15 cellular contexts compared by ENCODE assay signal in genomic region chr10:124748953-124749645, GRCh38. TPM values are rescaled to one million over a fixed set of nuclear protein-coding genes. Genes with fewer than 3 reads are reported as not detected.
DNase-seq lines count a peak whose midpoint lies in the region; ATAC-seq and TF ChIP-seq lines count a peak whose summit lies in the region.
"Had no signal": no experiment of that assay in that cellular context is flagged by ENCODE, and none has a peak within 500 bp of the region (broad histone marks: within the 10 kb centered on the region; RNA-seq: fewer than 3 reads in every experiment).

No MANE protein-coding gene starts in this region.

- no peaks in the 10 kb centered on the region for H3K9me3 Mint-ChIP-seq in activated T-cell treated with anti-CD3 and anti-CD28 coated beads, Interleukin-2, amount 50 U/mL, for 72 hours
- no peaks in the 10 kb centered on the region for H3K9me3 Mint-ChIP-seq in activated CD8-positive, alpha-beta T cell treated with anti-CD3 and anti-CD28 coated beads, Interleukin-2, amount 10 ng/mL, durations not matched to agents 7 days and 5 days (ENCODE audit: insufficient read depth)
- no peaks in the 10 kb centered on the region for H3K9me3 Mint-ChIP-seq in stimulated activated effector memory CD8-positive, alpha-beta T cell treated with anti-CD3 and anti-CD28 coated beads, Interleukin-12 subunit alpha, Interleukin-12 subunit beta, amount 100 ng/mL, for 72 hours
- H3K9me3 Mint-ChIP-seq in osteocyte (ENCODE audit: unreplicated experiment) = no peaks in the 10 kb centered on the region

- CTCF ChIA-PET in activated CD8-positive, alpha-beta T cell treated with anti-CD3 and anti-CD28 coated beads, Interleukin-2, amount 10 ng/mL, durations not matched to agents 7 days and 5 days (lab: Charles Lee) = interaction anchor here (0.7 to 5.9 kb wide), 20 partner anchors 8 to 312 kb away, joined by 3 to 34 read pairs (median 5); partner anchors contain the start of genes ABRAXAS2 and EEF1AKMT2

- peaks cover 0 to 2% of the 10 kb centered on the region in 2 donors for H3K36me3 Mint-ChIP-seq in activated T-cell treated with anti-CD3 and anti-CD28 coated beads, Interleukin-2, amount 50 U/mL, for 72 hours (ENCODE audit: insufficient read depth in 2 of 2)
- H3K36me3 Mint-ChIP-seq in activated CD8-positive, alpha-beta T cell treated with anti-CD3 and anti-CD28 coated beads, Interleukin-2, amount 10 ng/mL, durations not matched to agents 7 days and 5 days (ENCODE audit: low read depth) = peaks cover 32% of the 10 kb centered on the region
- peaks cover 40% of the 10 kb centered on the region for H3K36me3 Mint-ChIP-seq in stimulated activated effector memory CD8-positive, alpha-beta T cell treated with anti-CD3 and anti-CD28 coated beads, Interleukin-12 subunit alpha, Interleukin-12 subunit beta, amount 100 ng/mL, for 72 hours
- H3K36me3 Mint-ChIP-seq in osteocyte (ENCODE audit: unreplicated experiment) = peaks cover 2% of the 10 kb centered on the region

- no peaks in the 10 kb centered on the region for H3K27me3 Mint-ChIP-seq in activated T-cell treated with anti-CD3 and anti-CD28 coated beads, Interleukin-2, amount 50 U/mL, for 72 hours (ENCODE audit: low read depth)
- H3K27me3 Mint-ChIP-seq in activated CD8-positive, alpha-beta T cell treated with anti-CD3 and anti-CD28 coated beads, Interleukin-2, amount 10 ng/mL, durations not matched to agents 7 days and 5 days (ENCODE audit: low read depth) = no peaks in the 10 kb centered on the region
- no peaks in the 10 kb centered on the region for H3K27me3 Mint-ChIP-seq in osteocyte (ENCODE audit: unreplicated experiment)

- H3K4me1 Mint-ChIP-seq in activated T-cell treated with anti-CD3 and anti-CD28 coated beads, Interleukin-2, amount 50 U/mL, for 72 hours (ENCODE audit: low read depth) = peaks cover 22% of the 10 kb centered on the region
- H3K4me1 Mint-ChIP-seq in activated CD8-positive, alpha-beta T cell treated with anti-CD3 and anti-CD28 coated beads, Interleukin-2, amount 10 ng/mL, durations not matched to agents 7 days and 5 days (ENCODE audit: low read depth) = peaks cover 23% of the 10 kb centered on the region
- peaks cover 17% of the 10 kb centered on the region for H3K4me1 Mint-ChIP-seq in stimulated activated effector memory CD8-positive, alpha-beta T cell treated with anti-CD3 and anti-CD28 coated beads, Interleukin-12 subunit alpha, Interleukin-12 subunit beta, amount 100 ng/mL, for 72 hours
- H3K4me1 Mint-ChIP-seq in osteocyte (ENCODE audit: unreplicated experiment) = peaks cover 10% of the 10 kb centered on the region

- no peak for ATAC-seq in activated T-cell treated with anti-CD3 and anti-CD28 coated beads, Interleukin-2, amount 50 U/mL, for 72 hours (replicated peaks in 1 of 2)
- peak; percentile 50 for ATAC-seq in GM21717 (IDR thresholded peaks at IDR 0.05; ENCODE audit: unreplicated experiment)
- ATAC-seq in activated CD8-positive, alpha-beta T cell treated with anti-CD3 and anti-CD28 coated beads, Interleukin-2, amount 10 ng/mL, durations not matched to agents 7 days and 5 days = no peak
- no peak for ATAC-seq in stimulated activated effector memory CD8-positive, alpha-beta T cell treated with anti-CD3 and anti-CD28 coated beads, Interleukin-12 subunit alpha, Interleukin-12 subunit beta, amount 100 ng/mL, for 72 hours
- no peak for ATAC-seq in GM18498 (IDR thresholded peaks at IDR 0.05; ENCODE audit: unreplicated experiment)

- no peak for TF ChIP-seq CTCF in osteocyte (IDR thresholded peaks at IDR 0.05)

- H3K27ac Mint-ChIP-seq in activated T-cell treated with anti-CD3 and anti-CD28 coated beads, Interleukin-2, amount 50 U/mL, for 72 hours = peak overlapping the region; percentile 93
- peak overlapping the region; percentile 75 for H3K27ac Mint-ChIP-seq in activated CD8-positive, alpha-beta T cell treated with anti-CD3 and anti-CD28 coated beads, Interleukin-2, amount 10 ng/mL, durations not matched to agents 7 days and 5 days
- H3K27ac Mint-ChIP-seq in stimulated activated effector memory CD8-positive, alpha-beta T cell treated with anti-CD3 and anti-CD28 coated beads, Interleukin-12 subunit alpha, Interleukin-12 subunit beta, amount 100 ng/mL, for 72 hours = peak overlapping the region; percentile 68
- no peak overlapping the region for H3K27ac Mint-ChIP-seq in osteocyte (ENCODE audit: unreplicated experiment)

- DNase-seq in activated T-cell treated with anti-CD3 and anti-CD28 coated beads, Interleukin-2, amount 50 U/mL, for 72 hours = no peak
- DNase-seq in activated T-cell treated with anti-CD3 and anti-CD28 coated beads for 4 hours = no peak
- DNase-seq in activated CD8-positive, alpha-beta T cell treated with anti-CD3 and anti-CD28 coated beads, Interleukin-2, amount 10 ng/mL, durations not matched to agents 7 days and 5 days = no peak
- DNase-seq in stimulated activated effector memory CD8-positive, alpha-beta T cell treated with anti-CD3 and anti-CD28 coated beads, Interleukin-12 subunit alpha, Interleukin-12 subunit beta, amount 100 ng/mL, for 72 hours (ENCODE audit: low spot score in 2 of 2) = no peak
- DNase-seq in osteocyte (ENCODE audit: extremely low spot score, unreplicated experiment) = no peak
- no peak for DNase-seq in RPMI8226
- DNase-seq: activated CD8-positive, alpha-beta memory T cell treated with anti-CD3 and anti-CD28 coated beads, Interleukin-2, amount 50 U/mL, for 4 hours; amniotic stem cell; COR-L47; GOT3; NCI-H187 treated with DMSO at 0.1 percent for 48 hours; posterior cingulate gyrus; stimulated activated naive CD4-positive, alpha-beta T cell had no signal

- H3K4me3 Mint-ChIP-seq in activated T-cell treated with anti-CD3 and anti-CD28 coated beads, Interleukin-2, amount 50 U/mL, for 72 hours = peak overlapping the region; percentile 7 to 77
- H3K4me3 Mint-ChIP-seq in activated CD8-positive, alpha-beta T cell treated with anti-CD3 and anti-CD28 coated beads, Interleukin-2, amount 10 ng/mL, durations not matched to agents 7 days and 5 days = peak overlapping the region; percentile 31
- no peak overlapping the region for H3K4me3 Mint-ChIP-seq in stimulated activated effector memory CD8-positive, alpha-beta T cell treated with anti-CD3 and anti-CD28 coated beads, Interleukin-12 subunit alpha, Interleukin-12 subunit beta, amount 100 ng/mL, for 72 hours
- H3K4me3 Mint-ChIP-seq in osteocyte (ENCODE audit: unreplicated experiment) = no peak overlapping the region

- POLR2A ChIA-PET in activated CD8-positive, alpha-beta T cell treated with anti-CD3 and anti-CD28 coated beads, Interleukin-2, amount 10 ng/mL, durations not matched to agents 7 days and 5 days (lab: Charles Lee) = interaction anchor here (0.6 to 1.2 kb wide), 5 partner anchors 8 to 61 kb away, joined by 3 read pairs; partner anchors contain the start of gene EEF1AKMT2

RNA-seq across cellular contexts. Expression of gene FAM53B, which starts 4.9 kb away (rescaled TPM):
- 10 to 100 TPM; 30.0 to 37.7 TPM for total RNA-seq in activated T-cell treated with anti-CD3 and anti-CD28 coated beads, Interleukin-2, amount 50 U/mL, for 72 hours
- total RNA-seq in activated CD8-positive, alpha-beta T cell treated with anti-CD3 and anti-CD28 coated beads, Interleukin-2, amount 10 ng/mL, durations not matched to agents 7 days and 5 days = 10 to 100 TPM; 19.9 to 21.8 TPM
- total RNA-seq in osteocyte = 14.7 and 17.0 TPM in 2 replicates

RNA-seq across cellular contexts. Expression of gene EEF1AKMT2, which starts 42.6 kb away (rescaled TPM):
- 10 to 100 TPM; 25.4 to 29.4 TPM for total RNA-seq in activated T-cell treated with anti-CD3 and anti-CD28 coated beads, Interleukin-2, amount 50 U/mL, for 72 hours
- total RNA-seq in activated CD8-positive, alpha-beta T cell treated with anti-CD3 and anti-CD28 coated beads, Interleukin-2, amount 10 ng/mL, durations not matched to agents 7 days and 5 days = 10 to 100 TPM; 22.3 to 25.5 TPM
- 21.9 and 22.0 TPM in 2 replicates for total RNA-seq in osteocyte

RNA-seq across cellular contexts. Expression of gene ABRAXAS2, which starts 52.5 kb away (rescaled TPM):
- 10 to 100 TPM; 20.9 to 24.9 TPM for total RNA-seq in activated T-cell treated with anti-CD3 and anti-CD28 coated beads, Interleukin-2, amount 50 U/mL, for 72 hours
- 10 to 100 TPM; 12.1 to 15.2 TPM for total RNA-seq in activated CD8-positive, alpha-beta T cell treated with anti-CD3 and anti-CD28 coated beads, Interleukin-2, amount 10 ng/mL, durations not matched to agents 7 days and 5 days
- total RNA-seq in osteocyte = 13.9 and 15.4 TPM in 2 replicates

Comparison
In these comparisons a context has a peak if more than half of its experiments do, and no peak if none do; other contexts are left out.
1. H3K4me3 Mint-ChIP-seq: peak in activated T-cell treated with anti-CD3 and anti-CD28 coated beads, Interleukin-2, amount 50 U/mL, for 72 hours (2 of 2) and activated CD8-positive, alpha-beta T cell treated with anti-CD3 and anti-CD28 coated beads, Interleukin-2, amount 10 ng/mL, durations not matched to agents 7 days and 5 days (single experiment); none in stimulated activated effector memory CD8-positive, alpha-beta T cell treated with anti-CD3 and anti-CD28 coated beads, Interleukin-12 subunit alpha, Interleukin-12 subunit beta, amount 100 ng/mL, for 72 hours (single experiment) and osteocyte (single experiment).